8 cellular contexts compared by ENCODE assay signal in genomic region chr6:87698618-87699017, GRCh38. TPM values are rescaled to one million over a fixed set of nuclear protein-coding genes. Genes with fewer than 3 reads are reported as not detected.
DNase-seq lines count a peak whose midpoint lies in the region; ATAC-seq and TF ChIP-seq lines count a peak whose summit lies in the region.

No MANE protein-coding gene starts in this region.

- no peak overlapping the region for H2AFZ ChIP-seq in H9 (ENCODE audit: low read length)

- H3K4me2 ChIP-seq in H9 (ENCODE audit: insufficient read depth, insufficient read length, low read length): peak overlapping the region; percentile 72

- peaks cover 20% of the 10 kb centered on the region for H3K36me3 ChIP-seq in SJSA1
- H3K36me3 ChIP-seq in sigmoid colon: no peaks in the 10 kb centered on the region

- intact Hi-C loops in sigmoid colon (cut with DNase I): no loop called here

- no peaks in the 10 kb centered on the region for H4K20me1 ChIP-seq in H9 (ENCODE audit: control insufficient read depth, insufficient read depth, insufficient read length)

- no peak for DNase-seq in H9
- peak in 1 of 2 experiments; percentile 34 for DNase-seq in SJSA1 (ENCODE audit: low read depth in 1 of 2, low spot score in 2 of 2)
- DNase-seq in fibroblast of mammary gland (ENCODE audit: low read depth): peak; percentile 42
- DNase-seq in sigmoid colon: no peak
- DNase-seq in COLO829 (ENCODE audit: low spot score): no peak
- no peak for DNase-seq in epidermal melanocyte (ENCODE audit: insufficient read length, low spot score)
- DNase-seq in SW480 (ENCODE audit: low spot score): no peak

- H3K27me3 ChIP-seq in H9 (ENCODE audit: insufficient read depth, low read length): no peaks in the 10 kb centered on the region
- H3K27me3 ChIP-seq in SJSA1 (replicated peaks): no peaks in the 10 kb centered on the region
- no peaks in the 10 kb centered on the region for H3K27me3 ChIP-seq in sigmoid colon

- H3K9ac ChIP-seq in H9 (ENCODE audit: extremely low read depth, insufficient read length, low read length): no peak overlapping the region

- no peak for TF ChIP-seq EP300 in sigmoid colon (IDR thresholded peaks at IDR 0.05)

- no peak overlapping the region for H2BK20ac ChIP-seq in H9 (ENCODE audit: low read depth, low read length, poor library complexity, severe bottlenecking)

- no peak for ATAC-seq in HG02973 (IDR thresholded peaks at IDR 0.05; ENCODE audit: unreplicated experiment)

- H3K4me3 Mint-ChIP-seq in H9: peak overlapping the region; percentile 87 to 99

- H2BK12ac ChIP-seq in H9 (ENCODE audit: insufficient read length, low read depth, low read length): no peak overlapping the region

- H3K79me2 ChIP-seq in H9 (ENCODE audit: insufficient read depth, low read length): peaks cover 61% of the 10 kb centered on the region

- H3K18ac ChIP-seq in H9 (ENCODE audit: insufficient read length, low read depth, low read length): no peak overlapping the region

- TF ChIP-seq CTCF in H9 (conservative IDR thresholded peaks at IDR 0.05) (no peak), fibroblast of mammary gland (conservative IDR thresholded peaks at IDR 0.05; ENCODE audit: control insufficient read depth, insufficient read depth, low read depth, low read length) (no peak), sigmoid colon (IDR thresholded peaks at IDR 0.05) (no peak)

- H3K4ac ChIP-seq in H9 (ENCODE audit: low read depth, low read length): no peak overlapping the region

- H4K5ac ChIP-seq in H9 (ENCODE audit: insufficient read length, low read depth, low read length): no peak overlapping the region

- TF ChIP-seq POLR2A in sigmoid colon (IDR thresholded peaks at IDR 0.05): no peak

- H4K91ac ChIP-seq in H9 (ENCODE audit: insufficient read length, low read depth, low read length): no peak overlapping the region

- H3K27ac Mint-ChIP-seq in H9: peak overlapping the region in 2 of 3 experiments; percentile 32 to 88; a peak in 3 of 7 replicates

- no peak overlapping the region for H4K8ac ChIP-seq in H9 (replicated peaks; ENCODE audit: insufficient read length, low read depth, low read length)

- H3K9me3 ChIP-seq in H9 (ENCODE audit: control insufficient read depth, low read depth, low read length) (no peaks in the 10 kb centered on the region), SJSA1 (replicated peaks) (no peaks in the 10 kb centered on the region), sigmoid colon (no peaks in the 10 kb centered on the region)

- H2BK120ac ChIP-seq in H9 (ENCODE audit: low read depth, low read length, poor library complexity, severe bottlenecking): no peak overlapping the region

- H3K79me1 ChIP-seq in H9 (ENCODE audit: insufficient read depth, low read depth, low read length, poor library complexity, severe bottlenecking): no peaks in the 10 kb centered on the region

- peak overlapping the region; percentile 76 for H3K4me3 ChIP-seq in SJSA1
- peak overlapping the region; percentile 84 for H3K4me3 ChIP-seq in fibroblast of mammary gland (ENCODE audit: control insufficient read depth, low read depth, low read length)
- peak overlapping the region; percentile 3 to 88 (median 83) for H3K4me3 ChIP-seq in sigmoid colon

- H3K56ac ChIP-seq in H9 (ENCODE audit: insufficient read length, low read depth, low read length): no peak overlapping the region

- WGBS in H9 (ENCODE audit: extremely low coverage, insufficient read length, low lambda C conversion rate): no CpG with 5 or more reads among the region's 2 CpGs
- WGBS in sigmoid colon, 2 donors: 13 to 25% methylated on average over 2 of the region's 2 CpGs

- peaks cover 41 to 44% of the 10 kb centered on the region in 2 experiments for H3K4me1 Mint-ChIP-seq in H9

- H3K36me3 Mint-ChIP-seq in H9 (ENCODE audit: insufficient read depth in 1 of 3, low read depth in 3 of 3): peaks cover 14 to 17% (median 16%) of the 10 kb centered on the region in 3 experiments

- H3K14ac ChIP-seq in H9 (ENCODE audit: insufficient read depth, low read length): no peak overlapping the region

- peaks cover 3% of the 10 kb centered on the region; the same call in 1 of the 2 replicates for H3K4me1 ChIP-seq in H9 (ENCODE audit: insufficient read depth, low read length)
- peaks cover 25% of the 10 kb centered on the region for H3K4me1 ChIP-seq in SJSA1 (replicated peaks)
- peaks cover 0 to 59% (median 42%) of the 10 kb centered on the region in 4 donors for H3K4me1 ChIP-seq in sigmoid colon

- no peak overlapping the region for H3K23ac ChIP-seq in H9 (ENCODE audit: insufficient read length, low read depth, low read length)

- H3K27ac ChIP-seq in H9 (ENCODE audit: insufficient read length, low read depth, low read length) (no peak overlapping the region), SJSA1 (no peak overlapping the region), sigmoid colon (peak overlapping the region; percentile 37 to 97 (median 79))

- no peaks in the 10 kb centered on the region; a peak in 2 of 5 replicates for H3K9me3 Mint-ChIP-seq in H9

- H3K23me2 ChIP-seq in H9 (ENCODE audit: insufficient read length, low read depth, low read length, poor library complexity, severe bottlenecking): peaks cover 3% of the 10 kb centered on the region

- H2BK5ac ChIP-seq in H9 (ENCODE audit: insufficient read length, low read length): no peak overlapping the region

- H3K27me3 Mint-ChIP-seq in H9 (ENCODE audit: low read depth): no peaks in the 10 kb centered on the region

- H3T11ph ChIP-seq in H9 (ENCODE audit: low read length): no peak overlapping the region

- H2BK15ac ChIP-seq in H9 (ENCODE audit: low read depth, low read length): no peak overlapping the region

- no peak overlapping the region for H2AK5ac ChIP-seq in H9 (ENCODE audit: insufficient read length, low read length)

RNA-seq across cellular contexts. Expression of gene AKIRIN2, which starts 3.4 kb away (rescaled TPM):
- 75.7 and 75.9 TPM in 2 replicates for total RNA-seq in H9 (2021)
- 16.1 and 28.3 TPM in 2 replicates for total RNA-seq in SJSA1 (2014; rRNA removed; shearing (Covaris generic))
- 10 to 100 TPM; 16.6 to 20.8 (median 19.1) TPM for total RNA-seq in sigmoid colon
- polyA plus RNA-seq in sigmoid colon: 10 to 100 TPM; 17.4 to 40.2 (median 19.4) TPM

Comparison
In these comparisons a context has a peak if more than half of its experiments do, and no peak if none do; other contexts are left out.
1. H3K27ac ChIP-seq: peak in sigmoid colon (4 of 4); none in H9 (single experiment) and SJSA1 (single experiment).
2. Peak in every context shown above with its lines, with median percentiles within 50 percentile points of each other: H3K4me3 ChIP-seq.